In the genomic region with DNA sequence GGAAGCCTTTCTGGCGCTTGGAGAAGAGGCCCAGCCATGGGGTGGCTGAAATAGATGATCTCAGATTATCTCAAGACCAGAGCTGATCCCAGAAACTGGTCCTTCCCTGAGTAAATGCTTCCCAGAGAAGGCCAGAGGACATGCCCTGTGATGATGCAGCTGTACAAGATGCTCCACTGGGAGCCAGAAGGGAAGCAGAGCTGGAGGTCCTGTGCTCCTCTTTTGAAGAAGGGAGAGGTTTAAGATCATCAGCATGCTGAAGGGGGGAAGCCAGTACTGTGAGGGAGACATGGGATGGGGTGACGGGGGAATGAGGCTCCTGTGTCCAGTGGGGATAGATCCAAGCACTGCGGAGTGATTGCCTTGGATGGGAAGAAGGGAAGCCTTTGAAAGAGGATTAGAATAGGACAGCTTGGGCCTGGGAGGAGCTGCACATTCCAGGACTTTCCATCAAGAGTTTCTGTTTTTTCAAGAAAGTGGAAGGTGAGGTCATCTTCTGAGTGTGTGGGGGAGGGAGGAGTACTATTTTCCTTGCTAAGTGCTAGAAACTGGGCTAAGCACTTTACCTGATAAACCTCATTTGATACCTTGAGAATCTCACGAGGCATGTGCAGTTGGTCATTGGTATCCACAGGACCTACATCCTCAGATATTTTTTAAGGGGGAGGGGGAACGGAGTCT, we compare ENCODE assay signal across 22 cellular contexts. TPM values are rescaled to one million over a fixed set of nuclear protein-coding genes. Genes with fewer than 3 reads are reported as not detected.
DNase-seq lines count a peak whose midpoint lies in the region; ATAC-seq lines count a peak whose summit lies in the region.
"Had no signal": no experiment of that assay in that cellular context is flagged by ENCODE, and none has a peak within 500 bp of the region (broad histone marks: within the 10 kb centered on the region; RNA-seq: fewer than 3 reads in every experiment).

No MANE protein-coding gene starts in this region.

- no peak overlapping the region for H3K14ac ChIP-seq in neuronal stem cell (ENCODE audit: low read length)

- H3K4me1 ChIP-seq in neuronal stem cell (ENCODE audit: control insufficient read depth in 2 of 2, insufficient read depth in 1 of 2, low read depth in 1 of 2, low read length in 2 of 2): peaks cover 0 to 9% of the 10 kb centered on the region in 2 donors
- H3K4me1 ChIP-seq: HAP-1, parathyroid adenoma, transverse colon had no signal

- H3K27ac ChIP-seq in neuronal stem cell (replicated peaks; ENCODE audit: low read length): no peak overlapping the region
- H3K27ac ChIP-seq: parathyroid adenoma, transverse colon had no signal

- no peak overlapping the region for H2AK5ac ChIP-seq in neuronal stem cell (ENCODE audit: low read depth, low read length)

- no peak overlapping the region for H4K8ac ChIP-seq in neuronal stem cell (ENCODE audit: low read depth, low read length)

- no peak overlapping the region for H3K4me3 ChIP-seq in neuronal stem cell (ENCODE audit: low read length in 2 of 2)
- H3K4me3 ChIP-seq: HAP-1, transverse colon had no signal

- H2BK120ac ChIP-seq in neuronal stem cell (ENCODE audit: low read depth, low read length): no peak overlapping the region

- H3K79me1 ChIP-seq in neuronal stem cell (ENCODE audit: low read depth, low read length): no peaks in the 10 kb centered on the region

- ATAC-seq in GM19455 (IDR thresholded peaks at IDR 0.05; ENCODE audit: unreplicated experiment): no peak
- no peak for ATAC-seq in HG03108 (IDR thresholded peaks at IDR 0.05; ENCODE audit: unreplicated experiment)
- no peak for ATAC-seq in GM18861 (IDR thresholded peaks at IDR 0.05; ENCODE audit: unreplicated experiment)
- ATAC-seq: activated T-cell treated with anti-CD3 and anti-CD28 coated beads, Interleukin-2, amount 50 U/mL, for 72 hours; naive thymus-derived CD8-positive, alpha-beta T cell had no signal

- DNase-seq in Daoy (ENCODE audit: low read depth): peak; percentile 13
- DNase-seq in NCI-H226: peak; percentile 26
- peak; percentile 28 for DNase-seq in glomerular visceral epithelial cell (ENCODE audit: extremely low spot score)
- DNase-seq in neuronal stem cell (ENCODE audit: low spot score): no peak
- DNase-seq in NCI-H345 (lab: John Stamatoyannopoulos, UW): no peak
- DNase-seq: activated CD4-positive, alpha-beta T cell treated with anti-CD3 and anti-CD28 coated beads for 1 hour; activated CD8-positive, alpha-beta memory T cell treated with anti-CD3 and anti-CD28 coated beads for 24 hours; activated naive CD8-positive, alpha-beta T cell treated with anti-CD3 and anti-CD28 coated beads for 36 hours; activated T-cell treated with anti-CD3 and anti-CD28 coated beads, Interleukin-2, amount 50 U/mL, for 72 hours; CD8-positive, alpha-beta memory T cell; DMS53; naive thymus-derived CD8-positive, alpha-beta T cell; NCI-H1436 treated with DMSO at 0.1 percent for 48 hours; NCI-H526 treated with DMSO at 0.1 percent for 48 hours; Right ventricle myocardium superior; transverse colon had no signal

- peak overlapping the region; percentile 86 for H2BK15ac ChIP-seq in neuronal stem cell (ENCODE audit: low read length)

- no peak overlapping the region for H3K9ac ChIP-seq in neuronal stem cell (ENCODE audit: low read depth, low read length, poor library complexity)
- H3K9ac ChIP-seq: parathyroid adenoma had no signal

- H3K4me2 ChIP-seq in neuronal stem cell (ENCODE audit: insufficient read depth, low read length, poor library complexity, severe bottlenecking): no peak overlapping the region

- no peak overlapping the region for H4K91ac ChIP-seq in neuronal stem cell (ENCODE audit: low read depth, low read length, poor library complexity)

- no peak overlapping the region for H2BK12ac ChIP-seq in neuronal stem cell (ENCODE audit: low read length)

- H3K18ac ChIP-seq in neuronal stem cell (ENCODE audit: low read length): peak overlapping the region; percentile 41

- H3K36me3 ChIP-seq in neuronal stem cell (replicated peaks in 1 of 2; ENCODE audit: control insufficient read depth in 2 of 2, insufficient read depth in 2 of 2, low read length in 2 of 2): no peaks in the 10 kb centered on the region
- H3K36me3 ChIP-seq: HAP-1, transverse colon had no signal

- H3K4ac ChIP-seq in neuronal stem cell (ENCODE audit: low read length): no peak overlapping the region

- WGBS in neuronal stem cell (ENCODE audit: extremely low coverage in 2 of 2, insufficient read length in 2 of 2, insufficient replicate concordance in 1 of 2), 2 donors: no CpG with 5 or more reads among the region's 5 CpGs

- H3K23ac ChIP-seq in neuronal stem cell (ENCODE audit: low read depth, low read length, poor library complexity): no peak overlapping the region

- H2BK5ac ChIP-seq in neuronal stem cell (ENCODE audit: low read length): no peak overlapping the region

- no peak overlapping the region for H2AFZ ChIP-seq in neuronal stem cell (ENCODE audit: low read length)
- H2AFZ ChIP-seq: parathyroid adenoma had no signal

- H3K27me3 ChIP-seq in neuronal stem cell (ENCODE audit: control insufficient read depth in 3 of 3, insufficient read depth in 3 of 3, low read depth in 1 of 3, low read length in 3 of 3): peaks cover 0 to 55% (median 0%) of the 10 kb centered on the region in 3 experiments

- H3K9me3 ChIP-seq in neuronal stem cell (replicated peaks in 1 of 2; ENCODE audit: control insufficient read depth in 2 of 2, insufficient read depth in 1 of 2, low read depth in 1 of 2, low read length in 2 of 2): no peaks in the 10 kb centered on the region
- H3K9me3 ChIP-seq: HAP-1, transverse colon had no signal

RNA-seq across cellular contexts. Expression of a gene that starts 16.4 kb away (rescaled TPM):
- not detected in 2 replicates for total RNA-seq in Daoy (2014; rRNA removed; shearing (Covaris generic))
- not detected for polyA plus RNA-seq in neuronal stem cell (2013, experiment 1 of 2)
- not detected for polyA plus RNA-seq in neuronal stem cell (2013, experiment 2 of 2)
- total RNA-seq: CD8-positive, alpha-beta memory T cell; naive thymus-derived CD8-positive, alpha-beta T cell; OCI-LY7; Right ventricle myocardium superior had no signal
- polyA plus RNA-seq: CD8-positive, alpha-beta memory T cell; naive thymus-derived CD8-positive, alpha-beta T cell had no signal

RNA-seq across cellular contexts. Expression of a gene that starts 20.1 kb away (rescaled TPM):
- under 0.01 TPM in 1 of 2 replicates, not detected in the other for total RNA-seq in Daoy (2014; rRNA removed; shearing (Covaris generic))
- 0.14 TPM for polyA plus RNA-seq in neuronal stem cell (2013, experiment 1 of 2)
- 0.19 TPM for polyA plus RNA-seq in neuronal stem cell (2013, experiment 2 of 2)
- total RNA-seq: activated naive CD8-positive, alpha-beta T cell treated with anti-CD3 and anti-CD28 coated beads for 36 hours; CD8-positive, alpha-beta memory T cell; naive thymus-derived CD8-positive, alpha-beta T cell; OCI-LY7; Right ventricle myocardium superior had no signal

Comparison
In these comparisons a context has a peak if more than half of its experiments do, and no peak if none do; other contexts are left out.
1. DNase-seq: peak in Daoy (single experiment), NCI-H226 (single experiment) and glomerular visceral epithelial cell (single experiment); none in neuronal stem cell (single experiment) and NCI-H345 (single experiment).